Comparison of ENCODE assay signal across 1 cellular context in the genomic region with DNA sequence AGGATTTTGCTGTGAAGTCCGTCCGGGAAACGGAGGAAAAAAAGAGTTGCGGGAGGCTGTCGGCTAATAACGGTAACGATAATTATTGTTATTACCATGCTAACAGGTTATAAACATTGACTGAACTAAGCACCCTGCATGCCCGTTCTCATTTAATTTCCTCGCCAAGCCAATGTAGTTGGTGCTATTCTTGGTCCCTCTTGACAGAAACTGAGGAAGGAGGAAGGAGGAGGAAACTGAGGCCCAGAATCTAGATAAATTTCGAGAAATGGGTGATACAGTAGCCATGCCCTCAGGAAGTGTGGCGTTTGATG.
TF ChIP-seq lines count a peak whose summit lies in the region.

No MANE protein-coding gene starts in this region.

TF ChIP-seq in H1, 55 proteins besides CTCF, POLR2A, EP300 and RAD21:
- TF ChIP-seq KDM1A (IDR thresholded peaks at IDR 0.05; ENCODE audit: borderline replicate concordance, low read length) (peak; percentile 72; the same call in 1 of the 2 replicates), MAFK (IDR thresholded peaks at IDR 0.05; ENCODE audit: low read depth, low read length) (no peak), SAP30 (IDR thresholded peaks at IDR 0.05; ENCODE audit: insufficient read depth, insufficient replicate concordance, low read length) (peak; percentile 88), HDAC2 (IDR thresholded peaks at IDR 0.05; ENCODE audit: borderline replicate concordance in 1 of 2, low read depth in 2 of 2, low read length in 2 of 2) (0 out of 4 replicates have a peak, but pooled peaks have one; percentile 5 to 14), ASH2L (IDR thresholded peaks at IDR 0.05; ENCODE audit: low read length) (peak; percentile 87), KDM5A (IDR thresholded peaks at IDR 0.05; ENCODE audit: low read length) (0 out of 2 replicates have a peak, but pooled peaks have one; percentile 21), RBBP5 (IDR thresholded peaks at IDR 0.05; ENCODE audit: borderline replicate concordance, low read depth, low read length) (0 out of 2 replicates have a peak, but pooled peaks have one; percentile 14), YY1 (IDR thresholded peaks at IDR 0.05; ENCODE audit: low read depth, low read length) (no peak)
